Comparison of ENCODE assay signal across 8 cellular contexts in genomic region chr1:31007462-31007991, GRCh38. TPM values are rescaled to one million over a fixed set of nuclear protein-coding genes. Genes with fewer than 3 reads are reported as not detected.
DNase-seq lines count a peak whose midpoint lies in the region; ATAC-seq and TF ChIP-seq lines count a peak whose summit lies in the region.

No MANE protein-coding gene starts in this region.

- intact Hi-C loops in breast epithelium (cut with DNase I; ENCODE audit: low total_unique reads) = no loop called here

- peak overlapping the region; percentile 32 to 65 (median 51) for H3K27ac Mint-ChIP-seq in CD4-positive, CD25-positive, alpha-beta regulatory T cell

- TF ChIP-seq POLR2A in breast epithelium (IDR thresholded peaks at IDR 0.05) = no peak

- no peak overlapping the region for H2BK15ac ChIP-seq in mesendoderm (replicated peaks; ENCODE audit: low read depth)

- no peak overlapping the region for H3K4ac ChIP-seq in mesendoderm (ENCODE audit: low read depth, low read length)

- H3K79me1 ChIP-seq in mesendoderm (ENCODE audit: low read length) = peaks cover 18% of the 10 kb centered on the region

- peak overlapping the region; percentile 24 to 65 (median 52) for H3K4me3 Mint-ChIP-seq in CD4-positive, CD25-positive, alpha-beta regulatory T cell

- H3K36me3 ChIP-seq in CD4-positive, CD25-positive, alpha-beta regulatory T cell (ENCODE audit: control insufficient read depth, insufficient read depth, low read length) = peaks cover 44% of the 10 kb centered on the region
- no peaks in the 10 kb centered on the region for H3K36me3 ChIP-seq in breast epithelium
- H3K36me3 ChIP-seq in mesendoderm (ENCODE audit: control insufficient read depth, insufficient read depth, low read length) = peaks cover 2% of the 10 kb centered on the region

- no peak for TF ChIP-seq CTCF in breast epithelium (IDR thresholded peaks at IDR 0.05)

- no peak overlapping the region for H4K8ac ChIP-seq in mesendoderm (ENCODE audit: low read depth, low read length)

- no peak overlapping the region for H3K23ac ChIP-seq in mesendoderm (ENCODE audit: low read length)

- H3K27ac ChIP-seq in CD4-positive, CD25-positive, alpha-beta regulatory T cell (ENCODE audit: insufficient read depth, low read length, poor library complexity, severe bottlenecking) = peak overlapping the region; percentile 20
- H3K27ac ChIP-seq in breast epithelium (peak overlapping the region; percentile 29 to 73), mesendoderm (ENCODE audit: low read depth, low read length) (no peak overlapping the region)

- H3K4me1 ChIP-seq in CD4-positive, CD25-positive, alpha-beta regulatory T cell (ENCODE audit: control insufficient read depth, insufficient read depth, low read length, poor library complexity, severe bottlenecking) = peaks cover 47% of the 10 kb centered on the region
- H3K4me1 ChIP-seq in breast epithelium = peaks cover 0 to 6% of the 10 kb centered on the region in 2 donors
- H3K4me1 ChIP-seq in mesendoderm (ENCODE audit: control insufficient read depth, low read depth, low read length) = peaks cover 3% of the 10 kb centered on the region

- no peak overlapping the region for H4K5ac ChIP-seq in mesendoderm (ENCODE audit: low read length)

- no peak for ATAC-seq in CD4-positive, CD25-positive, alpha-beta regulatory T cell (ENCODE audit: low read depth in 2 of 2)
- ATAC-seq in HG03432 (IDR thresholded peaks at IDR 0.05; ENCODE audit: unreplicated experiment) = no peak

- H3K9me3 ChIP-seq in CD4-positive, CD25-positive, alpha-beta regulatory T cell (ENCODE audit: control insufficient read depth in 2 of 2, low read length in 2 of 2) = no peaks in the 10 kb centered on the region
- H3K9me3 ChIP-seq in breast epithelium = no peaks in the 10 kb centered on the region

- no CpG with 5 or more reads among the region's 2 CpGs for WGBS in mesendoderm (ENCODE audit: extremely low coverage, insufficient coverage, low lambda C conversion rate)

- no peak overlapping the region for H3K56ac ChIP-seq in mesendoderm (ENCODE audit: low read length)

- H3K79me2 ChIP-seq in mesendoderm (ENCODE audit: control insufficient read depth, insufficient read depth, low read length) = peaks cover 80% of the 10 kb centered on the region

- no peak overlapping the region for H3K18ac ChIP-seq in mesendoderm (ENCODE audit: low read length)

- no peak for DNase-seq in CD4-positive, CD25-positive, alpha-beta regulatory T cell
- DNase-seq in M059J (ENCODE audit: low read depth) (peak; percentile 91), breast epithelium (ENCODE audit: low spot score in 2 of 2) (no peak), mesendoderm (peak; percentile 25), NCI-H2196 (lab: John Stamatoyannopoulos, UW; ENCODE audit: unreplicated experiment) (no peak), RPMI8226 (no peak), NCI-H2227 (lab: John Stamatoyannopoulos, UW; ENCODE audit: unreplicated experiment) (no peak)

- no peak overlapping the region for H2BK5ac ChIP-seq in mesendoderm (ENCODE audit: low read length)

- no peaks in the 10 kb centered on the region for H3K27me3 Mint-ChIP-seq in CD4-positive, CD25-positive, alpha-beta regulatory T cell

- H3K4me3 ChIP-seq in CD4-positive, CD25-positive, alpha-beta regulatory T cell (ENCODE audit: low read depth, low read length) = peak overlapping the region; percentile 33
- peak overlapping the region in 1 of 3 donors; percentile 0 for H3K4me3 ChIP-seq in breast epithelium
- H3K4me3 ChIP-seq in mesendoderm (ENCODE audit: low read length) = no peak overlapping the region

- H3K4me1 Mint-ChIP-seq in CD4-positive, CD25-positive, alpha-beta regulatory T cell = peaks cover 52 to 90% (median 78%) of the 10 kb centered on the region in 4 donors

- H3K36me3 Mint-ChIP-seq in CD4-positive, CD25-positive, alpha-beta regulatory T cell = peaks cover 54% of the 10 kb centered on the region

- H3K27me3 ChIP-seq in CD4-positive, CD25-positive, alpha-beta regulatory T cell (ENCODE audit: control insufficient read depth, insufficient read depth, low read length) = no peaks in the 10 kb centered on the region
- H3K27me3 ChIP-seq in breast epithelium (no peaks in the 10 kb centered on the region), mesendoderm (ENCODE audit: insufficient read depth, low read length, poor library complexity) (no peaks in the 10 kb centered on the region)

- no peak overlapping the region for H3K4me2 ChIP-seq in mesendoderm (ENCODE audit: low read length)

- peaks cover 0 to 1% (median 0%) of the 10 kb centered on the region in 7 donors for H3K9me3 Mint-ChIP-seq in CD4-positive, CD25-positive, alpha-beta regulatory T cell

- no peak overlapping the region for H2BK120ac ChIP-seq in mesendoderm (ENCODE audit: low read depth, low read length)

- no peak overlapping the region for H2AK5ac ChIP-seq in mesendoderm (ENCODE audit: low read length)

- H3K9ac ChIP-seq in mesendoderm (ENCODE audit: low read length) = no peak overlapping the region

RNA-seq across cellular contexts. Expression of gene PUM1, which starts 58.0 kb away (rescaled TPM):
- total RNA-seq in CD4-positive, CD25-positive, alpha-beta regulatory T cell = 283 TPM
- polyA plus RNA-seq in CD4-positive, CD25-positive, alpha-beta regulatory T cell = 100 to 1,000 TPM; 108 to 149 (median 132) TPM
- total RNA-seq in M059J (2014; rRNA removed; shearing (Covaris generic)) = 38.6 and 60.2 TPM in 2 replicates
- total RNA-seq in breast epithelium = 100 to 1,000 TPM in 2 of 3 donors, 10 to 100 TPM in 1; 93.8 to 149 (median 116) TPM
- polyA plus RNA-seq in mesendoderm (2013, experiment 1 of 2) = 61.2 TPM
- 61.8 TPM for polyA plus RNA-seq in mesendoderm (2013, experiment 2 of 2)

Comparison
In these comparisons a context has a peak if more than half of its experiments do, and no peak if none do; other contexts are left out.
1. DNase-seq: peak in M059J (single experiment) and mesendoderm (single experiment); none in CD4-positive, CD25-positive, alpha-beta regulatory T cell (0 of 3), breast epithelium (0 of 2), NCI-H2196 (single experiment), RPMI8226 (single experiment) and NCI-H2227 (single experiment).